9 cellular contexts compared by ENCODE assay signal in the genomic region with DNA sequence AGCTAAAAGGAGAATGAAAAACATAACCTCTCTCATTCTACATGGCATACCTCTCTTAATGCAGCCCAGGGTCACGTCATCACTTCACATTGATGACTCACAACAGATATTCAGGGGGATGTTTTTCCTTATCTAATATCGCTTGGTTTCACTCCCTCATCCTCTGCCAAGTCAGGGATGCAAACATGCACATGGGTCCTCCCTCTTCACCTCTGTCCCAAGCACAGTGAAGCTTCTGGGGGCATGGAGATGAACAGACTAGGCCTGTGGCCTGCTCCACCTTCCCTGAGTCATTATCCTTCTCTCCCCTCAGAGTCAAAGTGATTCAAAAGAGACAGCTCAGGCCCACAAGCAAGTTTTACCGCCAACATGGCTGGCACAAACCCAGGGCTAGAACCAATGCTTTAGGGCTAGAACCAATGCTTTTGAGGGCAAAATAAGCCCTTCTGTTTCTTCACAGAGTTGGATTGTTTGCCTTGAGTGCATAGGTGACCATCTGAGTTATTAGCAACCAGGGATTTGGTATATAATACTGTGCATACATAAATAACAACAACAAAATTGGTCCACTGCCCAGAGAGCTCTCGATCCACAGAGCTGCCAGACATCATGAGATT. TPM values are rescaled to one million over a fixed set of nuclear protein-coding genes. Genes with fewer than 3 reads are reported as not detected.
A peak's percentile ranks its signal among the peaks of the same experiment; 100 is the strongest.
DNase-seq lines count a peak whose midpoint lies in the region; ATAC-seq and TF ChIP-seq lines count a peak whose summit lies in the region.
"Had no signal": no experiment of that assay in that cellular context is flagged by ENCODE, and none has a peak within 500 bp of the region (broad histone marks: within the 10 kb centered on the region; RNA-seq: fewer than 3 reads in every experiment).

No MANE protein-coding gene starts in this region.

- H3K4me1 ChIP-seq in adipocyte (ENCODE audit: control insufficient read depth, insufficient read depth, low read length) (peaks cover 48% of the 10 kb centered on the region), suprapubic skin (peaks cover 62% of the 10 kb centered on the region), SJCRH30 (peaks cover 28% of the 10 kb centered on the region)

- no peak for TF ChIP-seq POLR2A in suprapubic skin (IDR thresholded peaks at IDR 0.05)

- peak overlapping the region; percentile 96 for H3K27ac ChIP-seq in suprapubic skin
- H3K27ac ChIP-seq in SJCRH30, result no peak overlapping the region; the same call in 1 of the 2 replicates

- 30% methylated on average over 4 of the region's 4 CpGs for WGBS in suprapubic skin

- peak overlapping the region; percentile 71 for H3K9ac ChIP-seq in adipocyte (ENCODE audit: low read length)

- TF ChIP-seq EP300 in suprapubic skin (IDR thresholded peaks at IDR 0.05), result no peak

- no peak for ATAC-seq in GM21723 (IDR thresholded peaks at IDR 0.05; ENCODE audit: unreplicated experiment)

- peak; percentile 35 for DNase-seq in DMS 273 (lab: John Stamatoyannopoulos, UW; ENCODE audit: unreplicated experiment)
- no peak for DNase-seq in DMS 273 treated with DMSO at 0.1 percent for 48 hours (lab: John Stamatoyannopoulos, UW)
- no peak for DNase-seq in adipocyte (ENCODE audit: low read depth)
- DNase-seq in kidney glomerular epithelial cell (lab: John Stamatoyannopoulos, UW), result peak; percentile 50
- peak in 1 of 2 donors; percentile 87 for DNase-seq in suprapubic skin (ENCODE audit: low spot score in 2 of 2)
- DNase-seq in SJCRH30, result no peak
- DNase-seq in NCI-H748 treated with DMSO at 0.1 percent for 48 hours (lab: John Stamatoyannopoulos, UW), result no peak
- DNase-seq: H9 had no signal

- TF ChIP-seq CTCF in suprapubic skin (IDR thresholded peaks at IDR 0.05), result no peak

- H3K4me3 ChIP-seq in adipocyte (ENCODE audit: low read length) (no peak overlapping the region), suprapubic skin (no peak overlapping the region), SJCRH30 (no peak overlapping the region; the same call in 1 of the 2 replicates)

- H3K27me3 ChIP-seq in adipocyte (replicated peaks; ENCODE audit: control insufficient read depth, insufficient read depth, low read length) (no peaks in the 10 kb centered on the region), suprapubic skin (no peaks in the 10 kb centered on the region), SJCRH30 (no peaks in the 10 kb centered on the region; the same call in 1 of the 2 replicates)

- no peaks in the 10 kb centered on the region for H3K9me3 ChIP-seq in adipocyte (ENCODE audit: control insufficient read depth, low read length)
- H3K9me3 ChIP-seq in suprapubic skin, result no peaks in the 10 kb centered on the region
- H3K9me3 ChIP-seq in SJCRH30 (replicated peaks), result no peaks in the 10 kb centered on the region

- no peaks in the 10 kb centered on the region for H3K36me3 ChIP-seq in adipocyte (ENCODE audit: control insufficient read depth, insufficient read depth, low read length, severe bottlenecking)
- H3K36me3 ChIP-seq in suprapubic skin, result no peaks in the 10 kb centered on the region
- H3K36me3 ChIP-seq in SJCRH30, result no peaks in the 10 kb centered on the region

RNA-seq across cellular contexts. Expression of a gene that starts 2.2 kb away (rescaled TPM):
- total RNA-seq in suprapubic skin, result 1,000 to 10,000 TPM in 1 of 4 donors, 100 to 1,000 TPM in 3; 375 to 1,014 (median 463) TPM
- total RNA-seq in SJCRH30 (2014; rRNA removed; shearing (Covaris generic)), result 144 and 163 TPM in 2 replicates

RNA-seq across cellular contexts. Expression of a gene that starts 16.9 kb away (rescaled TPM):
- not detected for total RNA-seq in suprapubic skin
- total RNA-seq in SJCRH30 (2014; rRNA removed; shearing (Covaris generic)), result not detected in 2 replicates
- total RNA-seq: H9 had no signal

RNA-seq across cellular contexts. Expression of a gene that starts 19.4 kb away (rescaled TPM):
- 1,000 to 10,000 TPM in 1 of 4 donors, 100 to 1,000 TPM in 3; 454 to 1,259 (median 584) TPM for total RNA-seq in suprapubic skin
- total RNA-seq in SJCRH30 (2014; rRNA removed; shearing (Covaris generic)), result not detected in 2 replicates

RNA-seq across cellular contexts. Expression of a gene that starts 26.3 kb away (rescaled TPM):
- total RNA-seq in suprapubic skin, result 10 to 100 TPM; 13.6 to 41.7 (median 20.5) TPM
- not detected in 2 replicates for total RNA-seq in SJCRH30 (2014; rRNA removed; shearing (Covaris generic))

RNA-seq across cellular contexts. Expression of a gene that starts 32.3 kb away (rescaled TPM):
- 10 to 100 TPM in 3 of 4 donors, 1 to 10 TPM in 1; 5.2 to 93.7 (median 29.4) TPM for total RNA-seq in suprapubic skin
- total RNA-seq in SJCRH30 (2014; rRNA removed; shearing (Covaris generic)), result not detected in 2 replicates
- total RNA-seq: H9 had no signal

Comparison
In these comparisons a context has a peak if more than half of its experiments do, and no peak if none do; other contexts are left out.
1. DNase-seq: peak in DMS 273 (single experiment) and kidney glomerular epithelial cell (single experiment); none in DMS 273 treated with DMSO at 0.1 percent for 48 hours (single experiment), adipocyte (single experiment), SJCRH30 (0 of 2) and NCI-H748 treated with DMSO at 0.1 percent for 48 hours (single experiment).
2. RNA of a gene that starts 19.4 kb away (total RNA-seq): 454 to 1,259 TPM in suprapubic skin; not detected in SJCRH30; every median in the first group is over 100 times any median in the second.